In genomic region chr1:12644829-12645228, GRCh38 we compare ENCODE assay signal across 1 cellular context.
A peak's percentile ranks its signal among the peaks of the same experiment; 100 is the strongest.
TF ChIP-seq lines count a peak whose summit lies in the region.

No MANE protein-coding gene starts in this region.

TF ChIP-seq in HEK293, 187 proteins besides CTCF, POLR2A, EP300 and RAD21 (continued from another document):
- TF ChIP-seq ZNF488 (tag by site-specific recombination; IDR thresholded peaks at IDR 0.05) (0 out of 2 replicates have a peak, but pooled peaks have one; percentile 28), ZNF140 (tag by site-specific recombination; IDR thresholded peaks at IDR 0.05) (no peak), ZNF366 (tag by site-specific recombination; conservative IDR thresholded peaks at IDR 0.05) (peak; percentile 97), HOXA7 (CRISPR knock-in tag; IDR thresholded peaks at IDR 0.05; ENCODE audit: borderline replicate concordance) (no peak), KLF17 (tag by site-specific recombination; IDR thresholded peaks at IDR 0.05) (no peak), ZNF157 (tag by site-specific recombination; IDR thresholded peaks at IDR 0.05) (0 out of 2 replicates have a peak, but pooled peaks have one; percentile 4), ZNF654 (tag by site-specific recombination; IDR thresholded peaks at IDR 0.05; ENCODE audit: low read depth) (no peak), ZNF626 (tag by site-specific recombination; IDR thresholded peaks at IDR 0.05) (no peak), ZNF174 (tag by site-specific recombination; IDR thresholded peaks at IDR 0.05) (no peak), ZNF776 (tag by site-specific recombination; IDR thresholded peaks at IDR 0.05; ENCODE audit: borderline replicate concordance) (peak; percentile 38; the same call in 1 of the 2 replicates), TSHZ1 (tag by site-specific recombination; IDR thresholded peaks at IDR 0.05; ENCODE audit: borderline replicate concordance) (no peak), ELK4 (IDR thresholded peaks at IDR 0.05; ENCODE audit: borderline replicate concordance, low read depth, low read length) (no peak), ZNF132 (tag by site-specific recombination; IDR thresholded peaks at IDR 0.05; ENCODE audit: borderline replicate concordance) (no peak), PBX3 (CRISPR knock-in tag; IDR thresholded peaks at IDR 0.05) (no peak), ZNF610 (tag by site-specific recombination; IDR thresholded peaks at IDR 0.05; ENCODE audit: borderline replicate concordance) (no peak), ZNF529 (tag by site-specific recombination; IDR thresholded peaks at IDR 0.05; ENCODE audit: insufficient replicate concordance) (no peak), ZNF48 (tag by site-specific recombination; IDR thresholded peaks at IDR 0.05) (no peak), REST (tag by site-specific recombination; IDR thresholded peaks at IDR 0.05) (no peak), ZNF571 (tag by site-specific recombination; IDR thresholded peaks at IDR 0.05) (no peak), GLIS1 (tag by site-specific recombination; IDR thresholded peaks at IDR 0.05) (no peak), ZBTB44 (tag by site-specific recombination; IDR thresholded peaks at IDR 0.05) (no peak), ZNF398 (tag by site-specific recombination; IDR thresholded peaks at IDR 0.05) (no peak), ZNF621 (tag by site-specific recombination; IDR thresholded peaks at IDR 0.05) (peak; percentile 72; the same call in 1 of the 2 replicates), ZNF677 (tag by site-specific recombination; IDR thresholded peaks at IDR 0.05) (no peak), HOXD13 (CRISPR knock-in tag; IDR thresholded peaks at IDR 0.05; ENCODE audit: borderline replicate concordance) (no peak), ZNF433 (tag by site-specific recombination; IDR thresholded peaks at IDR 0.05; ENCODE audit: low read depth) (no peak), ZNF311 (tag by site-specific recombination; IDR thresholded peaks at IDR 0.05; ENCODE audit: borderline replicate concordance) (no peak), ZNF274 (IDR thresholded peaks at IDR 0.05; ENCODE audit: low read length) (no peak), ZNF274 (tag by site-specific recombination; IDR thresholded peaks at IDR 0.05; ENCODE audit: borderline replicate concordance) (no peak)
TF ChIP-seq in HEK293: peak in this region for 5.
